17 cellular contexts compared by ENCODE assay signal in the genomic region with DNA sequence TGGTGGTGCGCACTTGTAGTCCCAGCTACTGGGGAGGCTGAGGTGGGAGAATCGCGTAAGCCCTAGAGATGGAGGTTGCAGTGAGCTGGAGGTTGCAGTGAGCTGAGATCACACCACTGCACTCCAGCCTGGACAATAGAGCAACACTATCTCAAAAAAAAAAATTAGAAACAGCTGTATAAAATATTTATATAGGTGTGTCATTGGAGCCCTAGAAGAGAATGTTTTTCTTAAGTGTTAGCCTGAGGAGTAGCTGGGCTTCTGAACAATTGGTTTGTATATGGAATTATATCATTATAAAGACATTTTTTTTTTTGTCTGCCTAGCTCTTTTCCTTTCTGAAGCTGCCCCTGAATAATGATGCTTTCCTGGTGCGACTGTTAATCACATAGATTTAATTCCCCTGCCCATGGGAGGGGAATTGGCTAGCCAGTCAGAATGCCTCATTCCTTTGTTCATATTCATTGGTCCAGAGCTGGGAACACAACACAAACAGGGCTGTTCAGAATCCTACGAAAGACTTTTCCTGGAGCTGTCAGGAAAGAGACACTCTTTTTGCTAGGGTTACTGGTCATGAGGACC.
"Had no signal": no experiment of that assay in that cellular context is flagged by ENCODE, and none has a peak within 500 bp of the region (broad histone marks: within the 10 kb centered on the region; RNA-seq: fewer than 3 reads in every experiment).

No MANE protein-coding gene starts in this region.

- H3K36me3 ChIP-seq: ascending aorta, breast epithelium, esophagus muscularis mucosa, right atrium auricular region had no signal

- H3K9me3 ChIP-seq: ascending aorta, esophagus muscularis mucosa, right atrium auricular region, tibial artery had no signal

- H3K4me1 ChIP-seq: ascending aorta, breast epithelium, esophagus muscularis mucosa, right atrium auricular region, tibial artery had no signal

- H3K27ac ChIP-seq: ascending aorta, breast epithelium, esophagus muscularis mucosa, right atrium auricular region, tibial artery had no signal

- H3K27me3 ChIP-seq: ascending aorta, breast epithelium, esophagus muscularis mucosa, right atrium auricular region, tibial artery had no signal

- DNase-seq: activated CD4-positive, alpha-beta T cell treated with anti-CD3 and anti-CD28 coated beads, Interleukin-2, amount 50 U/mL, for 4 hours; activated effector memory CD4-positive, alpha-beta T cell treated with anti-CD3 and anti-CD28 coated beads, Interleukin-2, amount 50 U/mL, for 16 hours; activated naive CD4-positive, alpha-beta T cell treated with anti-CD3 and anti-CD28 coated beads, Interleukin-2, amount 50 U/mL, for 16 hours; activated T-cell treated with anti-CD3 and anti-CD28 coated beads, Interleukin-2, amount 50 U/mL, for 72 hours; cortex of kidney; foreskin melanocyte; kidney; midbrain; nephron progenitor cell; stimulated activated CD4-positive, alpha-beta T cell treated with anti-CD3 and anti-CD28 coated beads, Interleukin-2, amount 100 ng/mL, for 24 hours; stimulated activated naive CD8-positive, alpha-beta T cell treated with anti-CD3 and anti-CD28 coated beads, Interleukin-15, Interleukin-2, amounts not matched to agents 100 U/mL and 50 U/mL, for 24 hours; substantia nigra; tibial artery had no signal

- H3K4me3 ChIP-seq: ascending aorta, breast epithelium, esophagus muscularis mucosa, right atrium auricular region, tibial artery had no signal
